In the genomic region with DNA sequence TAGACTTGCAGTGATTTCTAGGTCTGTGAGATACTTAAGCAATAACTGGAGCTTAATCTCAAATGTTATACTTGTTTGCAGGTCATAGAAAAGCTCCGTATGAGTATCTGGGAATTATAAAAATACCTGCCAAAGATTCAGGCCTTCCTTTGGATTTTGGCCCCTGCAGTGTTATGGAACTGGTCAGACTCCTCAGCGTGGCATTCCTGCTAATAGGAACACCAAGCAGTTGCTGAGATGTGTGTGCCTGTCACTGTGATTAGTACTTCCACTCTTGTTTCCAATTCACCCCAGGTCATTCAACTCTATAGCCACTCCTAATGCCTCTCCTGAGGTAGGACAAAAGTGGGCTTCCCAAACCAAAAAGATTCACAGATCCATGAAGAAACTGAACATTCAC, we compare ENCODE assay signal across 18 cellular contexts. TPM values are rescaled to one million over a fixed set of nuclear protein-coding genes. Genes with fewer than 3 reads are reported as not detected.
DNase-seq lines count a peak whose midpoint lies in the region; ATAC-seq and TF ChIP-seq lines count a peak whose summit lies in the region.
"Had no signal": no experiment of that assay in that cellular context is flagged by ENCODE, and none has a peak within 500 bp of the region (broad histone marks: within the 10 kb centered on the region; RNA-seq: fewer than 3 reads in every experiment).

No MANE protein-coding gene starts in this region.

- ATAC-seq in GM23338 = no peak
- ATAC-seq: CD8-positive, alpha-beta T cell; GM12878 had no signal

- peaks cover 7% of the 10 kb centered on the region; the same call in 1 of the 2 replicates for H3K9me2 ChIP-seq in GM23338 (ENCODE audit: insufficient read depth)

- H2AFZ ChIP-seq in GM23338 = no peak overlapping the region
- H2AFZ ChIP-seq in osteoblast (ENCODE audit: low read length) = peak overlapping the region; percentile 14
- H2AFZ ChIP-seq: GM23248 had no signal

- no peak overlapping the region for H3K4me2 ChIP-seq in GM23338
- H3K4me2 ChIP-seq in osteoblast (ENCODE audit: insufficient read depth, low read length) = no peak overlapping the region

- no peaks in the 10 kb centered on the region for H3K36me3 ChIP-seq in GM23338 (ENCODE audit: insufficient read depth)
- no peaks in the 10 kb centered on the region for H3K36me3 ChIP-seq in osteoblast (ENCODE audit: insufficient read depth, low read length)
- H3K36me3 ChIP-seq: HAP-1 had no signal

- H3K9me3 ChIP-seq in osteoblast (ENCODE audit: low read depth, low read length) = no peaks in the 10 kb centered on the region
- H3K9me3 ChIP-seq: HAP-1 had no signal

- no peaks in the 10 kb centered on the region for H3K27me3 Mint-ChIP-seq in GM23338 (ENCODE audit: insufficient read depth, low read depth, poor library complexity)
- no peaks in the 10 kb centered on the region for H3K27me3 Mint-ChIP-seq in T-helper 2 cell treated with Interferon-gamma antibody and Interleukin-4, amounts not matched to agents 5 μg/mL and 100 μg/mL, for 36 hours (ENCODE audit: low read depth)

- no peak overlapping the region for H3K27ac ChIP-seq in GM23338 (ENCODE audit: low read depth)
- no peak overlapping the region for H3K27ac ChIP-seq in osteoblast (ENCODE audit: low read depth, low read length)
- H3K27ac ChIP-seq: GM23248 had no signal

- H3K27me3 ChIP-seq in GM23338 (ENCODE audit: insufficient read depth) = no peaks in the 10 kb centered on the region
- no peaks in the 10 kb centered on the region for H3K27me3 ChIP-seq in osteoblast (ENCODE audit: insufficient read depth, low read length)

- 0 out of 3 replicates have a peak, but pooled peaks cover 3% of the 10 kb centered on the region for H3K9me3 Mint-ChIP-seq in GM23338
- H3K9me3 Mint-ChIP-seq in T-helper 2 cell treated with Interferon-gamma antibody and Interleukin-4, amounts not matched to agents 5 μg/mL and 100 μg/mL, for 36 hours = no peaks in the 10 kb centered on the region

- no peaks in the 10 kb centered on the region for H3F3A ChIP-seq in GM23338 (replicated peaks; ENCODE audit: low read depth)

- peak overlapping the region; percentile 48 for H3K27ac Mint-ChIP-seq in GM23338
- H3K27ac Mint-ChIP-seq in T-helper 2 cell treated with Interferon-gamma antibody and Interleukin-4, amounts not matched to agents 5 μg/mL and 100 μg/mL, for 36 hours = no peak overlapping the region
- H3K27ac Mint-ChIP-seq: CD8-positive, alpha-beta T cell had no signal

- DNase-seq in GM23338 (ENCODE audit: low spot score) (no peak), iPS-NIHi7 (ENCODE audit: extremely low spot score) (peak; percentile 7), osteoblast (ENCODE audit: insufficient read length, low spot score, missing footprints) (no peak), NCI-H2107 treated with DMSO at 0.1 percent for 48 hours (lab: John Stamatoyannopoulos, UW; ENCODE audit: unreplicated experiment) (no peak), NAMALWA (ENCODE audit: low spot score) (no peak)
- no peak for DNase-seq in T-helper 2 cell treated with Interferon-gamma antibody and Interleukin-4, amounts not matched to agents 5 μg/mL and 100 μg/mL, for 36 hours (ENCODE audit: low spot score)
- DNase-seq: C1 segment of cervical spinal cord; Caco-2; CD8-positive, alpha-beta T cell; DMS 273 treated with DMSO at 0.1 percent for 48 hours; DMS79; EL; GDM1; GM23248 had no signal

- H3K4me1 Mint-ChIP-seq in GM23338 = peaks cover 6% of the 10 kb centered on the region; the same call in 2 of the 3 replicates
- no peaks in the 10 kb centered on the region for H3K4me1 Mint-ChIP-seq in T-helper 2 cell treated with Interferon-gamma antibody and Interleukin-4, amounts not matched to agents 5 μg/mL and 100 μg/mL, for 36 hours (ENCODE audit: low read depth)

- no peaks in the 10 kb centered on the region for H3K36me3 Mint-ChIP-seq in GM23338 (ENCODE audit: low read depth)
- no peaks in the 10 kb centered on the region for H3K36me3 Mint-ChIP-seq in T-helper 2 cell treated with Interferon-gamma antibody and Interleukin-4, amounts not matched to agents 5 μg/mL and 100 μg/mL, for 36 hours (ENCODE audit: low read depth)
- H3K36me3 Mint-ChIP-seq: CD8-positive, alpha-beta T cell had no signal

- no peaks in the 10 kb centered on the region for H4K20me1 ChIP-seq in GM23338 (replicated peaks; ENCODE audit: insufficient read depth)
- no peaks in the 10 kb centered on the region for H4K20me1 ChIP-seq in osteoblast (ENCODE audit: insufficient read depth, low read length)

- H3K4me3 ChIP-seq in GM23338 = no peak overlapping the region
- H3K4me3 ChIP-seq in osteoblast (ENCODE audit: insufficient read depth, low read length) = no peak overlapping the region
- H3K4me3 ChIP-seq: GM12878, GM23248, HAP-1 had no signal

- TF ChIP-seq CTCF in GM23338 (conservative IDR thresholded peaks at IDR 0.05; ENCODE audit: low read depth in 2 of 2) (no peak), osteoblast (IDR thresholded peaks at IDR 0.05; ENCODE audit: extremely low read depth, low read depth, low read length) (no peak)

- H3K4me3 Mint-ChIP-seq in GM23338 = no peak overlapping the region
- H3K4me3 Mint-ChIP-seq in T-helper 2 cell treated with Interferon-gamma antibody and Interleukin-4, amounts not matched to agents 5 μg/mL and 100 μg/mL, for 36 hours = no peak overlapping the region
- H3K4me3 Mint-ChIP-seq: CD8-positive, alpha-beta T cell had no signal

- H3K79me2 ChIP-seq in GM23338 (replicated peaks; ENCODE audit: insufficient read depth) (no peaks in the 10 kb centered on the region), osteoblast (ENCODE audit: insufficient read depth, low read length) (no peaks in the 10 kb centered on the region)

- H3K4me1 ChIP-seq in GM23338 (ENCODE audit: insufficient read depth) = peaks cover 10% of the 10 kb centered on the region; the same call in 1 of the 2 replicates
- peaks cover 3% of the 10 kb centered on the region for H3K4me1 ChIP-seq in osteoblast (ENCODE audit: insufficient read depth, low read length)
- H3K4me1 ChIP-seq: Caco-2, HAP-1 had no signal

TF ChIP-seq in GM23338, 12 proteins besides CTCF, POLR2A, EP300 and RAD21 (continues in another document):
- TF ChIP-seq, protein P1, sequence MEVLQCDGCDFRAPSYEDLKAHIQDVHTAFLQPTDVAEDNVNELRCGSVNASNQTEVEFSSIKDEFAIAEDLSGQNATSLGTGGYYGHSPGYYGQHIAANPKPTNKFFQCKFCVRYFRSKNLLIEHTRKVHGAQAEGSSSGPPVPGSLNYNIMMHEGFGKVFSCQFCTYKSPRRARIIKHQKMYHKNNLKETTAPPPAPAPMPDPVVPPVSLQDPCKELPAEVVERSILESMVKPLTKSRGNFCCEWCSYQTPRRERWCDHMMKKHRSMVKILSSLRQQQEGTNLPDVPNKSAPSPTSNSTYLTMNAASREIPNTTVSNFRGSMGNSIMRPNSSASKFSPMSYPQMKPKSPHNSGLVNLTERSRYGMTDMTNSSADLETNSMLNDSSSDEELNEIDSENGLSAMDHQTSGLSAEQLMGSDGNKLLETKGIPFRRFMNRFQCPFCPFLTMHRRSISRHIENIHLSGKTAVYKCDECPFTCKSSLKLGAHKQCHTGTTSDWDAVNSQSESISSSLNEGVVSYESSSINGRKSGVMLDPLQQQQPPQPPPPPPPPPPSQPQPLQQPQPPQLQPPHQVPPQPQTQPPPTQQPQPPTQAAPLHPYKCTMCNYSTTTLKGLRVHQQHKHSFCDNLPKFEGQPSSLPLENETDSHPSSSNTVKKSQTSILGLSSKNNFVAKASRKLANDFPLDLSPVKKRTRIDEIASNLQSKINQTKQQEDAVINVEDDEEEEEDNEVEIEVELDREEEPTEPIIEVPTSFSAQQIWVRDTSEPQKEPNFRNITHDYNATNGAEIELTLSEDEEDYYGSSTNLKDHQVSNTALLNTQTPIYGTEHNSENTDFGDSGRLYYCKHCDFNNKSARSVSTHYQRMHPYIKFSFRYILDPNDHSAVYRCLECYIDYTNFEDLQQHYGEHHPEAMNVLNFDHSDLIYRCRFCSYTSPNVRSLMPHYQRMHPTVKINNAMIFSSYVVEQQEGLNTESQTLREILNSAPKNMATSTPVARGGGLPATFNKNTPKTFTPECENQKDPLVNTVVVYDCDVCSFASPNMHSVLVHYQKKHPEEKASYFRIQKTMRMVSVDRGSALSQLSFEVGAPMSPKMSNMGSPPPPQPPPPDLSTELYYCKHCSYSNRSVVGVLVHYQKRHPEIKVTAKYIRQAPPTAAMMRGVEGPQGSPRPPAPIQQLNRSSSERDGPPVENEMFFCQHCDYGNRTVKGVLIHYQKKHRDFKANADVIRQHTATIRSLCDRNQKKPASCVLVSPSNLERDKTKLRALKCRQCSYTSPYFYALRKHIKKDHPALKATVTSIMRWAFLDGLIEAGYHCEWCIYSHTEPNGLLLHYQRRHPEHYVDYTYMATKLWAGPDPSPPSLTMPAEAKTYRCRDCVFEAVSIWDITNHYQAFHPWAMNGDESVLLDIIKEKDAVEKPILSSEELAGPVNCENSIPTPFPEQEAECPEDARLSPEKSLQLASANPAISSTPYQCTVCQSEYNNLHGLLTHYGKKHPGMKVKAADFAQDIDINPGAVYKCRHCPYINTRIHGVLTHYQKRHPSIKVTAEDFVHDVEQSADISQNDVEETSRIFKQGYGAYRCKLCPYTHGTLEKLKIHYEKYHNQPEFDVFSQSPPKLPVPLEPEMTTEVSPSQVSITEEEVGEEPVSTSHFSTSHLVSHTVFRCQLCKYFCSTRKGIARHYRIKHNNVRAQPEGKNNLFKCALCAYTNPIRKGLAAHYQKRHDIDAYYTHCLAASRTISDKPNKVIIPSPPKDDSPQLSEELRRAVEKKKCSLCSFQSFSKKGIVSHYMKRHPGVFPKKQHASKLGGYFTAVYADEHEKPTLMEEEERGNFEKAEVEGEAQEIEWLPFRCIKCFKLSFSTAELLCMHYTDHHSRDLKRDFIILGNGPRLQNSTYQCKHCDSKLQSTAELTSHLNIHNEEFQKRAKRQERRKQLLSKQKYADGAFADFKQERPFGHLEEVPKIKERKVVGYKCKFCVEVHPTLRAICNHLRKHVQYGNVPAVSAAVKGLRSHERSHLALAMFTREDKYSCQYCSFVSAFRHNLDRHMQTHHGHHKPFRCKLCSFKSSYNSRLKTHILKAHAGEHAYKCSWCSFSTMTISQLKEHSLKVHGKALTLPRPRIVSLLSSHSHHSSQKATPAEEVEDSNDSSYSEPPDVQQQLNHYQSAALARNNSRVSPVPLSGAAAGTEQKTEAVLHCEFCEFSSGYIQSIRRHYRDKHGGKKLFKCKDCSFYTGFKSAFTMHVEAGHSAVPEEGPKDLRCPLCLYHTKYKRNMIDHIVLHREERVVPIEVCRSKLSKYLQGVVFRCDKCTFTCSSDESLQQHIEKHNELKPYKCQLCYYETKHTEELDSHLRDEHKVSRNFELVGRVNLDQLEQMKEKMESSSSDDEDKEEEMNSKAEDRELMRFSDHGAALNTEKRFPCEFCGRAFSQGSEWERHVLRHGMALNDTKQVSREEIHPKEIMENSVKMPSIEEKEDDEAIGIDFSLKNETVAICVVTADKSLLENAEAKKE (CRISPR knock-in tag; IDR thresholded peaks at IDR 0.05) = no peak
- TF ChIP-seq NANOG (IDR thresholded peaks at IDR 0.05; ENCODE audit: borderline replicate concordance) (no peak), EZH2 (IDR thresholded peaks at IDR 0.05; ENCODE audit: low read depth, unreplicated experiment) (no peak), ZNF331 (CRISPR knock-in tag; IDR thresholded peaks at IDR 0.05; ENCODE audit: low read depth) (no peak), CREB1 (CRISPR knock-in tag; IDR thresholded peaks at IDR 0.05; ENCODE audit: low read depth) (no peak)

RNA-seq across cellular contexts. Expression of gene UGT2B7, which starts 7.8 kb away (rescaled TPM):
- not detected in 2 replicates for total RNA-seq in GM23338 (2014; rRNA removed; shearing (Covaris generic))
- not detected in 2 replicates for polyA plus RNA-seq in GM23338 (2016; fragmentation: Nextera tagmentation; extraction: Ambion mirVana)
- total RNA-seq in osteoblast = under 0.01 TPM in 1 of 2 replicates, not detected in the other
- total RNA-seq: A673; CD8-positive, alpha-beta T cell; GM23248 had no signal
- polyA plus RNA-seq: BJ, GM23248 had no signal
